ENCODE assay signal across 17 cellular contexts in the genomic region with DNA sequence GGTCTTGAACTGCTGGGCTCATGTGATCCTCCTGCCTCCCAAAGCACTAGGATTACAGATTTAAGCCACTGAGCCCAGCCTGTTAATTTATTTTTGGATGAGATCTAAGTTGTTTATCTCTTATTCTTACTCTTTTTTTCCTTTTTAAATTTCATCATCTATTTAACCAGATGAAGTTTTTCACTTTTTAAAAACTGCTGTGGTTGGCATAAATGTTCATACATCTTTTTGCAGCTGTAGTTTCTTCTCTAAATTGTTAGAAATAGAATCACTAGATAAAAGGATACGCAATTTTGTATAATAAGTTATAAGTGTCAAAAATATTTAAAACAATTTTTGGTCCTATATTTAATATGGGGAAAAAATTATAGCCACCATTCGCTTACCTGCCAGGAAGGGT.
DNase-seq lines count a peak whose midpoint lies in the region; ATAC-seq lines count a peak whose summit lies in the region.
"Had no signal": no experiment of that assay in that cellular context is flagged by ENCODE, and none has a peak within 500 bp of the region (broad histone marks: within the 10 kb centered on the region; RNA-seq: fewer than 3 reads in every experiment).

No MANE protein-coding gene starts in this region.

- H3K4me3 ChIP-seq in CD4-positive, alpha-beta memory T cell (ENCODE audit: low read length in 2 of 2) = no peak overlapping the region
- no peak overlapping the region for H3K4me3 ChIP-seq in H7 (ENCODE audit: insufficient read depth, low read depth, low read length)

- no peaks in the 10 kb centered on the region for H3K9me3 Mint-ChIP-seq in activated CD8-positive, alpha-beta memory T cell treated with anti-CD3 and anti-CD28 coated beads, Interleukin-2, amount 10 ng/mL, durations not matched to agents 7 days and 5 days (ENCODE audit: low read depth)
- peaks cover 0 to 7% (median 0%) of the 10 kb centered on the region in 8 donors for H3K9me3 Mint-ChIP-seq in CD4-positive, alpha-beta memory T cell
- H3K9me3 Mint-ChIP-seq in activated T-helper 17 cell treated with anti-CD3 and anti-CD28 coated beads, Interleukin-2, amount 50 U/mL, for 72 hours = no peaks in the 10 kb centered on the region
- H3K9me3 Mint-ChIP-seq in stimulated activated effector memory CD8-positive, alpha-beta T cell treated with anti-CD3 and anti-CD28 coated beads, Interleukin-12 subunit alpha, Interleukin-12 subunit beta, amount 100 ng/mL, for 72 hours = no peaks in the 10 kb centered on the region
- H3K9me3 Mint-ChIP-seq in activated T-helper 2 cell treated with anti-CD3 and anti-CD28 coated beads, Interferon-gamma antibody, Interleukin-2, Interleukin-4, amounts not matched to agents 10 μg/mL and 5 μg/mL and 100 μg/mL, durations not matched to agents 14 hours and 24 hours and 36 hours = no peaks in the 10 kb centered on the region
- H3K9me3 Mint-ChIP-seq: CD8-positive, alpha-beta T cell; HFFc6 had no signal

- peak overlapping the region; percentile 43 for H3K27ac Mint-ChIP-seq in activated CD8-positive, alpha-beta memory T cell treated with anti-CD3 and anti-CD28 coated beads, Interleukin-2, amount 10 ng/mL, durations not matched to agents 7 days and 5 days
- H3K27ac Mint-ChIP-seq in CD4-positive, alpha-beta memory T cell = peak overlapping the region; percentile 16 to 83 (median 60)
- H3K27ac Mint-ChIP-seq in activated T-helper 17 cell treated with anti-CD3 and anti-CD28 coated beads, Interleukin-2, amount 50 U/mL, for 72 hours = peak overlapping the region; percentile 59
- peak overlapping the region; percentile 40 for H3K27ac Mint-ChIP-seq in stimulated activated effector memory CD8-positive, alpha-beta T cell treated with anti-CD3 and anti-CD28 coated beads, Interleukin-12 subunit alpha, Interleukin-12 subunit beta, amount 100 ng/mL, for 72 hours
- no peak overlapping the region for H3K27ac Mint-ChIP-seq in activated T-helper 2 cell treated with anti-CD3 and anti-CD28 coated beads, Interferon-gamma antibody, Interleukin-2, Interleukin-4, amounts not matched to agents 10 μg/mL and 5 μg/mL and 100 μg/mL, durations not matched to agents 14 hours and 24 hours and 36 hours
- H3K27ac Mint-ChIP-seq: B cell, HFFc6 had no signal

- no peak overlapping the region for H3K4me3 Mint-ChIP-seq in activated CD8-positive, alpha-beta memory T cell treated with anti-CD3 and anti-CD28 coated beads, Interleukin-2, amount 10 ng/mL, durations not matched to agents 7 days and 5 days
- peak overlapping the region in 2 of 8 donors; percentile 26 to 36 for H3K4me3 Mint-ChIP-seq in CD4-positive, alpha-beta memory T cell
- no peak overlapping the region for H3K4me3 Mint-ChIP-seq in activated T-helper 17 cell treated with anti-CD3 and anti-CD28 coated beads, Interleukin-2, amount 50 U/mL, for 72 hours
- no peak overlapping the region for H3K4me3 Mint-ChIP-seq in stimulated activated effector memory CD8-positive, alpha-beta T cell treated with anti-CD3 and anti-CD28 coated beads, Interleukin-12 subunit alpha, Interleukin-12 subunit beta, amount 100 ng/mL, for 72 hours
- no peak overlapping the region for H3K4me3 Mint-ChIP-seq in activated T-helper 2 cell treated with anti-CD3 and anti-CD28 coated beads, Interferon-gamma antibody, Interleukin-2, Interleukin-4, amounts not matched to agents 10 μg/mL and 5 μg/mL and 100 μg/mL, durations not matched to agents 14 hours and 24 hours and 36 hours (ENCODE audit: low read depth)
- H3K4me3 Mint-ChIP-seq: B cell; CD8-positive, alpha-beta T cell; HFFc6 had no signal

- POLR2A ChIA-PET in CD4-positive, alpha-beta memory T cell (lab: Charles Lee; ENCODE audit: partially characterized antibody) = interaction anchor here (1.0 to 18.8 kb wide), 6 partner anchors 8 to 192 kb away, joined by 3 to 272 read pairs (median 8); a partner anchor contains a TSS

- peaks cover 57% of the 10 kb centered on the region for H3K4me1 Mint-ChIP-seq in activated CD8-positive, alpha-beta memory T cell treated with anti-CD3 and anti-CD28 coated beads, Interleukin-2, amount 10 ng/mL, durations not matched to agents 7 days and 5 days
- peaks cover 40 to 86% (median 58%) of the 10 kb centered on the region in 4 donors for H3K4me1 Mint-ChIP-seq in CD4-positive, alpha-beta memory T cell
- peaks cover 33% of the 10 kb centered on the region for H3K4me1 Mint-ChIP-seq in activated T-helper 17 cell treated with anti-CD3 and anti-CD28 coated beads, Interleukin-2, amount 50 U/mL, for 72 hours
- peaks cover 25% of the 10 kb centered on the region for H3K4me1 Mint-ChIP-seq in stimulated activated effector memory CD8-positive, alpha-beta T cell treated with anti-CD3 and anti-CD28 coated beads, Interleukin-12 subunit alpha, Interleukin-12 subunit beta, amount 100 ng/mL, for 72 hours
- peaks cover 36% of the 10 kb centered on the region for H3K4me1 Mint-ChIP-seq in activated T-helper 2 cell treated with anti-CD3 and anti-CD28 coated beads, Interferon-gamma antibody, Interleukin-2, Interleukin-4, amounts not matched to agents 10 μg/mL and 5 μg/mL and 100 μg/mL, durations not matched to agents 14 hours and 24 hours and 36 hours (ENCODE audit: low read depth)

- H3K27me3 ChIP-seq in CD4-positive, alpha-beta memory T cell (ENCODE audit: insufficient read depth, low read length) = no peaks in the 10 kb centered on the region
- no peaks in the 10 kb centered on the region for H3K27me3 ChIP-seq in H7 (ENCODE audit: control insufficient read depth, insufficient read depth, low read length)

- no peaks in the 10 kb centered on the region for H3K27me3 Mint-ChIP-seq in activated CD8-positive, alpha-beta memory T cell treated with anti-CD3 and anti-CD28 coated beads, Interleukin-2, amount 10 ng/mL, durations not matched to agents 7 days and 5 days
- no peaks in the 10 kb centered on the region for H3K27me3 Mint-ChIP-seq in CD4-positive, alpha-beta memory T cell
- H3K27me3 Mint-ChIP-seq in activated T-helper 17 cell treated with anti-CD3 and anti-CD28 coated beads, Interleukin-2, amount 50 U/mL, for 72 hours = no peaks in the 10 kb centered on the region
- no peaks in the 10 kb centered on the region for H3K27me3 Mint-ChIP-seq in activated T-helper 2 cell treated with anti-CD3 and anti-CD28 coated beads, Interferon-gamma antibody, Interleukin-2, Interleukin-4, amounts not matched to agents 10 μg/mL and 5 μg/mL and 100 μg/mL, durations not matched to agents 14 hours and 24 hours and 36 hours (ENCODE audit: low read depth)
- H3K27me3 Mint-ChIP-seq: B cell had no signal

- no peak overlapping the region for H3K27ac ChIP-seq in CD4-positive, alpha-beta memory T cell (ENCODE audit: low read depth, low read length)

- H3K4me1 ChIP-seq in CD4-positive, alpha-beta memory T cell (ENCODE audit: insufficient read depth, low read length) = peaks cover 75% of the 10 kb centered on the region

- H3K36me3 ChIP-seq in CD4-positive, alpha-beta memory T cell (ENCODE audit: insufficient read depth, low read length) = peaks cover 20% of the 10 kb centered on the region
- no peaks in the 10 kb centered on the region; the same call in 1 of the 2 replicates for H3K36me3 ChIP-seq in H7 (replicated peaks; ENCODE audit: control insufficient read depth, insufficient read depth, low read length)

- ATAC-seq in activated CD8-positive, alpha-beta memory T cell treated with anti-CD3 and anti-CD28 coated beads, Interleukin-2, amount 10 ng/mL, durations not matched to agents 7 days and 5 days = no peak
- no peak for ATAC-seq in activated T-helper 17 cell treated with anti-CD3 and anti-CD28 coated beads, Interleukin-2, amount 50 U/mL, for 72 hours (replicated peaks)
- ATAC-seq in stimulated activated effector memory CD8-positive, alpha-beta T cell treated with anti-CD3 and anti-CD28 coated beads, Interleukin-12 subunit alpha, Interleukin-12 subunit beta, amount 100 ng/mL, for 72 hours = no peak
- ATAC-seq: CD8-positive, alpha-beta T cell had no signal

- intact Hi-C loops in CD4-positive, alpha-beta memory T cell (cut with micrococcal nuclease) = loop anchor here (1.0 to 5.0 kb wide), 3 partner anchors 165 to 420 kb away; a partner anchor contains a TSS
- intact Hi-C loops in activated T-helper 2 cell treated with anti-CD3 and anti-CD28 coated beads, Interferon-gamma antibody, Interleukin-2, Interleukin-4, amounts not matched to agents 10 μg/mL and 5 μg/mL and 100 μg/mL, durations not matched to agents 14 hours and 24 hours and 36 hours (cut with micrococcal nuclease) = loop anchor here (2.0 to 10.0 kb wide), 4 partner anchors 105 to 917 kb away; a partner anchor contains a TSS

- H3K9me3 ChIP-seq in CD4-positive, alpha-beta memory T cell (ENCODE audit: control insufficient read depth in 1 of 2, low read length in 2 of 2) = no peaks in the 10 kb centered on the region

- CTCF ChIA-PET in activated CD8-positive, alpha-beta memory T cell treated with anti-CD3 and anti-CD28 coated beads, Interleukin-2, amount 10 ng/mL, durations not matched to agents 7 days and 5 days (lab: Charles Lee) = interaction anchor here (2.1 to 11.7 kb wide), 4 partner anchors 14 to 410 kb away, joined by 10 to 103 read pairs (median 16); a partner anchor contains a TSS
- CTCF ChIA-PET in CD4-positive, alpha-beta memory T cell (lab: Charles Lee; ENCODE audit: partially characterized antibody) = interaction anchor here (0.7 to 9.0 kb wide), 18 partner anchors 10 to 411 kb away, joined by 3 to 85 read pairs (median 12); a partner anchor contains a TSS

- H3K36me3 Mint-ChIP-seq in activated CD8-positive, alpha-beta memory T cell treated with anti-CD3 and anti-CD28 coated beads, Interleukin-2, amount 10 ng/mL, durations not matched to agents 7 days and 5 days = peaks cover 25% of the 10 kb centered on the region
- peaks cover 37 to 63% of the 10 kb centered on the region in 2 donors for H3K36me3 Mint-ChIP-seq in CD4-positive, alpha-beta memory T cell
- peaks cover 41% of the 10 kb centered on the region for H3K36me3 Mint-ChIP-seq in activated T-helper 17 cell treated with anti-CD3 and anti-CD28 coated beads, Interleukin-2, amount 50 U/mL, for 72 hours (ENCODE audit: low read depth)
- H3K36me3 Mint-ChIP-seq in stimulated activated effector memory CD8-positive, alpha-beta T cell treated with anti-CD3 and anti-CD28 coated beads, Interleukin-12 subunit alpha, Interleukin-12 subunit beta, amount 100 ng/mL, for 72 hours = peaks cover 18% of the 10 kb centered on the region
- H3K36me3 Mint-ChIP-seq in activated T-helper 2 cell treated with anti-CD3 and anti-CD28 coated beads, Interferon-gamma antibody, Interleukin-2, Interleukin-4, amounts not matched to agents 10 μg/mL and 5 μg/mL and 100 μg/mL, durations not matched to agents 14 hours and 24 hours and 36 hours (ENCODE audit: low read depth) = peaks cover 5% of the 10 kb centered on the region

- DNase-seq in activated CD8-positive, alpha-beta memory T cell treated with anti-CD3 and anti-CD28 coated beads, Interleukin-2, amount 10 ng/mL, durations not matched to agents 7 days and 5 days = no peak
- no peak for DNase-seq in activated CD8-positive, alpha-beta memory T cell treated with anti-CD3 and anti-CD28 coated beads for 24 hours
- no peak for DNase-seq in CD4-positive, alpha-beta memory T cell
- DNase-seq in stimulated activated effector memory CD8-positive, alpha-beta T cell treated with anti-CD3 and anti-CD28 coated beads, Interleukin-12 subunit alpha, Interleukin-12 subunit beta, amount 100 ng/mL, for 72 hours (ENCODE audit: low spot score in 2 of 2) = no peak
- no peak for DNase-seq in H7
- DNase-seq in activated T-helper 2 cell treated with anti-CD3 and anti-CD28 coated beads, Interferon-gamma antibody, Interleukin-2, Interleukin-4, amounts not matched to agents 10 μg/mL and 5 μg/mL and 100 μg/mL, durations not matched to agents 14 hours and 24 hours and 36 hours (ENCODE audit: low spot score) = no peak
- DNase-seq: C1 segment of cervical spinal cord; CD8-positive, alpha-beta T cell; COR-L47; DMS153; DMS79 treated with DMSO at 0.1 percent for 48 hours; EL; GDM1; HCEC 1CT; HFFc6 had no signal
